8 cellular contexts compared by ENCODE assay signal in genomic region chr11:65430406-65431217, GRCh38. TPM values are rescaled to one million over a fixed set of nuclear protein-coding genes. Genes with fewer than 3 reads are reported as not detected.
DNase-seq lines count a peak whose midpoint lies in the region; TF ChIP-seq lines count a peak whose summit lies in the region.

No MANE protein-coding gene starts in this region.

- peak; percentile 59 for DNase-seq in A172 (ENCODE audit: low spot score)
- no peak for DNase-seq in HFF-Myc (ENCODE audit: extremely low read depth, low read depth)
- DNase-seq in astrocyte of the cerebellum (ENCODE audit: low read depth) = no peak
- DNase-seq in medulla oblongata (ENCODE audit: extremely low spot score) = peak; percentile 63
- DNase-seq in GM19238 (ENCODE audit: insufficient read length, low spot score) = no peak
- no peak for DNase-seq in NCI-H446 treated with DMSO at 0.1 percent for 48 hours (lab: John Stamatoyannopoulos, UW)
- no peak for DNase-seq in activated gamma-delta T cell treated with Interleukin-2 at 50 U/mL for 16 hours
- no peak for DNase-seq in retina

- H3K4me3 ChIP-seq in HFF-Myc (replicated peaks; ENCODE audit: low read depth, low read length) = peak overlapping the region; percentile 20
- H3K4me3 ChIP-seq in astrocyte of the cerebellum (ENCODE audit: low read depth, low read length) = peak overlapping the region; percentile 96

- TF ChIP-seq CTCF in HFF-Myc (IDR thresholded peaks at IDR 0.05; ENCODE audit: low read depth, low read length, missing control alignments) (no peak), astrocyte of the cerebellum (IDR thresholded peaks at IDR 0.05; ENCODE audit: low read depth, low read length, missing control alignments) (no peak)

- in situ Hi-C loops in astrocyte of the cerebellum (cut with HindIII; ENCODE audit: low sequenced_read_pairs) = no loop called here

RNA-seq across cellular contexts. Expression of gene NEAT1, which starts 8.0 kb away (rescaled TPM):
- total RNA-seq in A172 (2014; rRNA removed; shearing (Covaris generic)) = 20.6 and 28.9 TPM in 2 replicates

RNA-seq across cellular contexts. Expression of gene FRMD8, which starts 44.2 kb away (rescaled TPM):
- total RNA-seq in A172 (2014; rRNA removed; shearing (Covaris generic)) = 21.5 and 36.9 TPM in 2 replicates

RNA-seq across cellular contexts. Expression of gene SLC25A45, which starts 48.2 kb away (rescaled TPM):
- 3.5 and 7.0 TPM in 2 replicates for total RNA-seq in A172 (2014; rRNA removed; shearing (Covaris generic))

Comparison
In these comparisons a context has a peak if more than half of its experiments do, and no peak if none do; other contexts are left out.
1. DNase-seq: peak in A172 (single experiment) and medulla oblongata (single experiment); none in HFF-Myc (single experiment), astrocyte of the cerebellum (single experiment), GM19238 (single experiment), NCI-H446 treated with DMSO at 0.1 percent for 48 hours (single experiment), activated gamma-delta T cell treated with Interleukin-2 at 50 U/mL for 16 hours (single experiment) and retina (single experiment).